16 cellular contexts compared by ENCODE assay signal in genomic region chr4:162852642-162853041, GRCh38.
DNase-seq lines count a peak whose midpoint lies in the region; ATAC-seq and TF ChIP-seq lines count a peak whose summit lies in the region.
"Had no signal": no experiment of that assay in that cellular context is flagged by ENCODE, and none has a peak within 500 bp of the region (broad histone marks: within the 10 kb centered on the region; RNA-seq: fewer than 3 reads in every experiment).

No MANE protein-coding gene starts in this region.

- TF ChIP-seq CTCF in WTC11 (IDR thresholded peaks at IDR 0.05) (no peak), heart left ventricle (IDR thresholded peaks at IDR 0.05) (no peak)

- intact Hi-C loops in heart left ventricle (cut with DNase I), result no loop called here

- H3K9me3 Mint-ChIP-seq in WTC11, result peaks cover 19% of the 10 kb centered on the region
- H3K9me3 Mint-ChIP-seq in activated CD8-positive, alpha-beta T cell treated with anti-CD3 and anti-CD28 coated beads, Interleukin-2, amount 10 ng/mL, durations not matched to agents 7 days and 5 days (ENCODE audit: insufficient read depth), result no peaks in the 10 kb centered on the region
- H3K9me3 Mint-ChIP-seq: CD8-positive, alpha-beta T cell had no signal

- H3K27me3 ChIP-seq in iPS DF 6.9 (ENCODE audit: control insufficient read depth, insufficient read depth, low read length) (no peaks in the 10 kb centered on the region), heart left ventricle (no peaks in the 10 kb centered on the region)
- H3K27me3 ChIP-seq: BLaER1 treated with 17β-estradiol and CSF1 and Interleukin-3, amounts not matched to agents 10 nM and 100 nM had no signal

- POLR2A ChIA-PET in WTC11 (lab: Charles Lee), result no interaction called here
- POLR2A ChIA-PET in activated CD8-positive, alpha-beta T cell treated with anti-CD3 and anti-CD28 coated beads, Interleukin-2, amount 10 ng/mL, durations not matched to agents 7 days and 5 days (lab: Charles Lee), result no interaction called here

- H3K36me3 Mint-ChIP-seq in WTC11, result peaks cover 5% of the 10 kb centered on the region; the same call in 1 of the 2 replicates
- no peaks in the 10 kb centered on the region for H3K36me3 Mint-ChIP-seq in activated CD8-positive, alpha-beta T cell treated with anti-CD3 and anti-CD28 coated beads, Interleukin-2, amount 10 ng/mL, durations not matched to agents 7 days and 5 days (ENCODE audit: low read depth)
- H3K36me3 Mint-ChIP-seq: CD8-positive, alpha-beta T cell had no signal

- H3K27ac ChIP-seq in iPS DF 6.9 (ENCODE audit: low read length), result no peak overlapping the region
- no peak overlapping the region for H3K27ac ChIP-seq in heart left ventricle
- H3K27ac ChIP-seq: 22Rv1; A549; BLaER1 treated with 17β-estradiol and CSF1 and Interleukin-3, amounts not matched to agents 10 nM and 100 nM had no signal

- no peaks in the 10 kb centered on the region for H3K9me3 ChIP-seq in iPS DF 6.9 (ENCODE audit: control insufficient read depth, insufficient read depth, low read length)
- no peaks in the 10 kb centered on the region for H3K9me3 ChIP-seq in heart left ventricle
- H3K9me3 ChIP-seq: A549; BLaER1 treated with 17β-estradiol and CSF1 and Interleukin-3, amounts not matched to agents 10 nM and 100 nM had no signal

- TF ChIP-seq POLR2A in heart left ventricle (IDR thresholded peaks at IDR 0.05), result no peak

- H3K36me3 ChIP-seq in iPS DF 6.9 (ENCODE audit: control insufficient read depth, insufficient read depth, low read length) (no peaks in the 10 kb centered on the region), heart left ventricle (no peaks in the 10 kb centered on the region)
- H3K36me3 ChIP-seq: BLaER1 treated with 17β-estradiol and CSF1 and Interleukin-3, amounts not matched to agents 10 nM and 100 nM had no signal

- peak; percentile 85 for ATAC-seq in WTC11
- no peak for ATAC-seq in HG02642 (IDR thresholded peaks at IDR 0.05; ENCODE audit: poor library complexity, unreplicated experiment)
- no peak for ATAC-seq in heart left ventricle
- no peak for ATAC-seq in activated CD8-positive, alpha-beta T cell treated with anti-CD3 and anti-CD28 coated beads, Interleukin-2, amount 10 ng/mL, durations not matched to agents 7 days and 5 days
- ATAC-seq: A549; CD8-positive, alpha-beta T cell had no signal

- CTCF ChIA-PET in WTC11 (lab: Charles Lee), result no interaction called here
- CTCF ChIA-PET in activated CD8-positive, alpha-beta T cell treated with anti-CD3 and anti-CD28 coated beads, Interleukin-2, amount 10 ng/mL, durations not matched to agents 7 days and 5 days (lab: Charles Lee), result no interaction called here

- no peak overlapping the region for H3K27ac Mint-ChIP-seq in WTC11
- no peak overlapping the region for H3K27ac Mint-ChIP-seq in activated CD8-positive, alpha-beta T cell treated with anti-CD3 and anti-CD28 coated beads, Interleukin-2, amount 10 ng/mL, durations not matched to agents 7 days and 5 days
- H3K27ac Mint-ChIP-seq: B cell; CD8-positive, alpha-beta T cell had no signal

- H3K4me1 Mint-ChIP-seq in WTC11, result peaks cover 11% of the 10 kb centered on the region
- H3K4me1 Mint-ChIP-seq in activated CD8-positive, alpha-beta T cell treated with anti-CD3 and anti-CD28 coated beads, Interleukin-2, amount 10 ng/mL, durations not matched to agents 7 days and 5 days (ENCODE audit: low read depth), result no peaks in the 10 kb centered on the region

- H3K4me1 ChIP-seq in iPS DF 6.9 (ENCODE audit: control insufficient read depth, insufficient read depth, low read length), result no peaks in the 10 kb centered on the region
- H3K4me1 ChIP-seq in heart left ventricle, result no peaks in the 10 kb centered on the region
- H3K4me1 ChIP-seq: A549; BLaER1 treated with 17β-estradiol and CSF1 and Interleukin-3, amounts not matched to agents 10 nM and 100 nM had no signal

- no peak overlapping the region for H3K4me3 Mint-ChIP-seq in WTC11
- no peak overlapping the region for H3K4me3 Mint-ChIP-seq in activated CD8-positive, alpha-beta T cell treated with anti-CD3 and anti-CD28 coated beads, Interleukin-2, amount 10 ng/mL, durations not matched to agents 7 days and 5 days
- H3K4me3 Mint-ChIP-seq: B cell; CD8-positive, alpha-beta T cell had no signal

- H3K4me3 ChIP-seq in iPS DF 6.9 (ENCODE audit: low read length) (no peak overlapping the region), heart left ventricle (no peak overlapping the region)
- H3K4me3 ChIP-seq: A549; BLaER1 treated with 17β-estradiol and CSF1 and Interleukin-3, amounts not matched to agents 10 nM and 100 nM had no signal

- WGBS in iPS DF 6.9 (ENCODE audit: insufficient coverage, insufficient read length), result no CpG with 5 or more reads among the region's 4 CpGs
- 74 to 82% (median 79%) methylated on average over 4 of the region's 4 CpGs for WGBS in heart left ventricle, 4 donors

- DNase-seq in NCI-H1105 (lab: John Stamatoyannopoulos, UW) (peak; percentile 0), NCI-H1105 treated with DMSO at 0.1 percent for 48 hours (lab: John Stamatoyannopoulos, UW) (no peak), WTC11 (ENCODE audit: low spot score) (peak; percentile 16), iPS DF 6.9 (ENCODE audit: low read depth, low spot score) (peak; percentile 16), heart left ventricle (no peak), germinal center (ENCODE audit: low spot score) (no peak)
- DNase-seq in activated CD8-positive, alpha-beta T cell treated with anti-CD3 and anti-CD28 coated beads, Interleukin-2, amount 10 ng/mL, durations not matched to agents 7 days and 5 days, result no peak
- DNase-seq: Calu3; CD8-positive, alpha-beta T cell; DMS79 treated with DMSO at 0.1 percent for 48 hours; GF-D8 had no signal

- no peaks in the 10 kb centered on the region for H3K27me3 Mint-ChIP-seq in WTC11 (ENCODE audit: low read depth)
- H3K27me3 Mint-ChIP-seq in activated CD8-positive, alpha-beta T cell treated with anti-CD3 and anti-CD28 coated beads, Interleukin-2, amount 10 ng/mL, durations not matched to agents 7 days and 5 days (ENCODE audit: low read depth), result no peaks in the 10 kb centered on the region

TF ChIP-seq in WTC11, 78 proteins besides CTCF, POLR2A, EP300 and RAD21:
- TF ChIP-seq CBFB (CRISPR knock-in tag; IDR thresholded peaks at IDR 0.05; ENCODE audit: low read depth), result no peak
- no peak for TF ChIP-seq GTF2I (CRISPR knock-in tag; conservative IDR thresholded peaks at IDR 0.05)
- TF ChIP-seq JAZF1 (CRISPR knock-in tag; IDR thresholded peaks at IDR 0.05), result no peak
- TF ChIP-seq, protein P1, sequence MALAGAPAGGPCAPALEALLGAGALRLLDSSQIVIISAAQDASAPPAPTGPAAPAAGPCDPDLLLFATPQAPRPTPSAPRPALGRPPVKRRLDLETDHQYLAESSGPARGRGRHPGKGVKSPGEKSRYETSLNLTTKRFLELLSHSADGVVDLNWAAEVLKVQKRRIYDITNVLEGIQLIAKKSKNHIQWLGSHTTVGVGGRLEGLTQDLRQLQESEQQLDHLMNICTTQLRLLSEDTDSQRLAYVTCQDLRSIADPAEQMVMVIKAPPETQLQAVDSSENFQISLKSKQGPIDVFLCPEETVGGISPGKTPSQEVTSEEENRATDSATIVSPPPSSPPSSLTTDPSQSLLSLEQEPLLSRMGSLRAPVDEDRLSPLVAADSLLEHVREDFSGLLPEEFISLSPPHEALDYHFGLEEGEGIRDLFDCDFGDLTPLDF (CRISPR knock-in tag; IDR thresholded peaks at IDR 0.05), result no peak
- no peak for TF ChIP-seq GABPB1 (CRISPR knock-in tag; IDR thresholded peaks at IDR 0.05)
- TF ChIP-seq NFATC4 (CRISPR knock-in tag; IDR thresholded peaks at IDR 0.05), result no peak
- no peak for TF ChIP-seq FOXP1 (CRISPR knock-in tag; IDR thresholded peaks at IDR 0.05; ENCODE audit: borderline replicate concordance)
- TF ChIP-seq SMAD4 (CRISPR knock-in tag; IDR thresholded peaks at IDR 0.05), result no peak
- TF ChIP-seq NR2C2 (CRISPR knock-in tag; IDR thresholded peaks at IDR 0.05), result no peak
- TF ChIP-seq ATF1 (CRISPR knock-in tag; IDR thresholded peaks at IDR 0.05), result no peak
- no peak for TF ChIP-seq IRF2 (CRISPR knock-in tag; IDR thresholded peaks at IDR 0.05; ENCODE audit: borderline replicate concordance, low read depth)
- no peak for TF ChIP-seq PRRX2 (CRISPR knock-in tag; IDR thresholded peaks at IDR 0.05)
- TF ChIP-seq ATF3 (CRISPR knock-in tag; conservative IDR thresholded peaks at IDR 0.05), result no peak
- TF ChIP-seq NR3C1 (CRISPR knock-in tag; conservative IDR thresholded peaks at IDR 0.05; ENCODE audit: low read depth), result no peak
- TF ChIP-seq USF1 (CRISPR knock-in tag; IDR thresholded peaks at IDR 0.05), result no peak
- TF ChIP-seq SP1 (CRISPR knock-in tag; conservative IDR thresholded peaks at IDR 0.05), result no peak
- TF ChIP-seq, protein P2, sequence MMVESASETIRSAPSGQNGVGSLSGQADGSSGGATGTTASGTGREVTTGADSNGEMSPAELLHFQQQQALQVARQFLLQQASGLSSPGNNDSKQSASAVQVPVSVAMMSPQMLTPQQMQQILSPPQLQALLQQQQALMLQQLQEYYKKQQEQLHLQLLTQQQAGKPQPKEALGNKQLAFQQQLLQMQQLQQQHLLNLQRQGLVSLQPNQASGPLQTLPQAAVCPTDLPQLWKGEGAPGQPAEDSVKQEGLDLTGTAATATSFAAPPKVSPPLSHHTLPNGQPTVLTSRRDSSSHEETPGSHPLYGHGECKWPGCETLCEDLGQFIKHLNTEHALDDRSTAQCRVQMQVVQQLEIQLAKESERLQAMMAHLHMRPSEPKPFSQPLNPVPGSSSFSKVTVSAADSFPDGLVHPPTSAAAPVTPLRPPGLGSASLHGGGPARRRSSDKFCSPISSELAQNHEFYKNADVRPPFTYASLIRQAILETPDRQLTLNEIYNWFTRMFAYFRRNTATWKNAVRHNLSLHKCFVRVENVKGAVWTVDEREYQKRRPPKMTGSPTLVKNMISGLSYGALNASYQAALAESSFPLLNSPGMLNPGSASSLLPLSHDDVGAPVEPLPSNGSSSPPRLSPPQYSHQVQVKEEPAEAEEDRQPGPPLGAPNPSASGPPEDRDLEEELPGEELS (CRISPR knock-in tag; IDR thresholded peaks at IDR 0.05), result no peak

Comparison
In these comparisons a context has a peak if more than half of its experiments do, and no peak if none do; other contexts are left out.
1. DNase-seq: peak in NCI-H1105 (single experiment), WTC11 (single experiment) and iPS DF 6.9 (single experiment); none in NCI-H1105 treated with DMSO at 0.1 percent for 48 hours (single experiment), heart left ventricle (0 of 5), activated CD8-positive, alpha-beta T cell treated with anti-CD3 and anti-CD28 coated beads, Interleukin-2, amount 10 ng/mL, durations not matched to agents 7 days and 5 days (single experiment) and germinal center (single experiment).